In genomic region chr6:14881399-14881798, GRCh38 we compare ENCODE assay signal across 14 cellular contexts.
DNase-seq lines count a peak whose midpoint lies in the region; ATAC-seq, FAIRE-seq and TF ChIP-seq lines count a peak whose summit lies in the region.
"Had no signal": no experiment of that assay in that cellular context is flagged by ENCODE, and none has a peak within 500 bp of the region (broad histone marks: within the 10 kb centered on the region; RNA-seq: fewer than 3 reads in every experiment).

No MANE protein-coding gene starts in this region.

- no peaks in the 10 kb centered on the region for H4K20me1 ChIP-seq in BLaER1 treated with 17β-estradiol and CSF1 and Interleukin-3, amounts not matched to agents 10 nM and 100 nM

- peak overlapping the region in 1 of 11 experiments; percentile 31; a peak in 1 of 22 replicates for H3K9ac ChIP-seq in BLaER1 treated with 17β-estradiol and CSF1 and Interleukin-3, amounts not matched to agents 10 nM and 100 nM

- H3K27ac ChIP-seq in BLaER1 treated with 17β-estradiol and CSF1 and Interleukin-3, amounts not matched to agents 10 nM and 100 nM: peak overlapping the region in 7 of 11 experiments; percentile 46 to 97 (median 60); a peak in 9 of 22 replicates
- no peak overlapping the region for H3K27ac ChIP-seq in lower lobe of right lung

- CTCF ChIA-PET in activated CD4-positive, alpha-beta memory T cell treated with anti-CD3 and anti-CD28 coated beads, Interleukin-2, amount 10 ng/mL, durations not matched to agents 7 days and 5 days (lab: Charles Lee): no interaction called here

- H3K9me3 Mint-ChIP-seq in activated CD4-positive, alpha-beta memory T cell treated with anti-CD3 and anti-CD28 coated beads, Interleukin-2, amount 10 ng/mL, durations not matched to agents 7 days and 5 days: no peaks in the 10 kb centered on the region
- H3K9me3 Mint-ChIP-seq: activated CD4-positive, alpha-beta memory T cell treated with anti-CD3 and anti-CD28 coated beads for 36 hours; memory B cell had no signal

- TF ChIP-seq CTCF in cardiac fibroblast (IDR thresholded peaks at IDR 0.05; ENCODE audit: low read depth, low read length): no peak
- TF ChIP-seq CTCF in lower lobe of right lung (IDR thresholded peaks at IDR 0.05): no peak

- DNase-seq in HTR-8/SVneo (ENCODE audit: insufficient read length, low spot score) (peak; percentile 37), cardiac fibroblast (ENCODE audit: low read depth in 2 of 2) (peak; percentile 79 to 85), lower lobe of right lung (no peak), T-helper 1 cell (no peak), SHP77 (lab: John Stamatoyannopoulos, UW) (no peak)
- DNase-seq in activated CD4-positive, alpha-beta memory T cell treated with anti-CD3 and anti-CD28 coated beads, Interleukin-2, amount 10 ng/mL, durations not matched to agents 7 days and 5 days: no peak
- DNase-seq: activated CD4-positive, alpha-beta memory T cell treated with anti-CD3 and anti-CD28 coated beads for 36 hours; amniotic stem cell; Kasumi-1; NCI-H446 treated with DMSO at 0.1 percent for 48 hours had no signal

- POLR2A ChIA-PET in activated CD4-positive, alpha-beta memory T cell treated with anti-CD3 and anti-CD28 coated beads, Interleukin-2, amount 10 ng/mL, durations not matched to agents 7 days and 5 days (lab: Charles Lee): no interaction called here

- no peak overlapping the region for H3K27ac Mint-ChIP-seq in activated CD4-positive, alpha-beta memory T cell treated with anti-CD3 and anti-CD28 coated beads, Interleukin-2, amount 10 ng/mL, durations not matched to agents 7 days and 5 days
- H3K27ac Mint-ChIP-seq: activated CD4-positive, alpha-beta memory T cell treated with anti-CD3 and anti-CD28 coated beads for 36 hours; memory B cell had no signal

- peaks cover 55 to 97% (median 82%) of the 10 kb centered on the region in 10 experiments for H3K4me1 ChIP-seq in BLaER1 treated with 17β-estradiol and CSF1 and Interleukin-3, amounts not matched to agents 10 nM and 100 nM
- peaks cover 27% of the 10 kb centered on the region for H3K4me1 ChIP-seq in lower lobe of right lung

- H3K4me2 ChIP-seq in BLaER1 treated with 17β-estradiol and CSF1 and Interleukin-3, amounts not matched to agents 10 nM and 100 nM: peak overlapping the region in 9 of 11 experiments; percentile 45 to 90 (median 80); a peak in 16 of 22 replicates

- H3K27me3 ChIP-seq in BLaER1 treated with 17β-estradiol and CSF1 and Interleukin-3, amounts not matched to agents 10 nM and 100 nM: no peaks in the 10 kb centered on the region
- H3K27me3 ChIP-seq in lower lobe of right lung (ENCODE audit: low read depth): no peaks in the 10 kb centered on the region

- intact Hi-C loops in lower lobe of right lung (cut with DNase I): no loop called here

- ATAC-seq in lower lobe of right lung (peak; percentile 34 to 56), GM18868 (IDR thresholded peaks at IDR 0.05; ENCODE audit: unreplicated experiment) (no peak)

- no peaks in the 10 kb centered on the region for H3K36me3 ChIP-seq in BLaER1 treated with 17β-estradiol and CSF1 and Interleukin-3, amounts not matched to agents 10 nM and 100 nM
- H3K36me3 ChIP-seq in lower lobe of right lung: no peaks in the 10 kb centered on the region

- H3K9me3 ChIP-seq in BLaER1 treated with 17β-estradiol and CSF1 and Interleukin-3, amounts not matched to agents 10 nM and 100 nM (replicated peaks in 1 of 11): peaks cover 0 to 10% (median 0%) of the 10 kb centered on the region in 11 experiments; a peak in 2 of 22 replicates
- no peaks in the 10 kb centered on the region for H3K9me3 ChIP-seq in lower lobe of right lung

- H3K4me1 Mint-ChIP-seq in activated CD4-positive, alpha-beta memory T cell treated with anti-CD3 and anti-CD28 coated beads, Interleukin-2, amount 10 ng/mL, durations not matched to agents 7 days and 5 days: peaks cover 25% of the 10 kb centered on the region

- no peak overlapping the region for H3K4me3 ChIP-seq in BLaER1 treated with 17β-estradiol and CSF1 and Interleukin-3, amounts not matched to agents 10 nM and 100 nM
- H3K4me3 ChIP-seq in cardiac fibroblast (replicated peaks in 1 of 2; ENCODE audit: low read depth in 2 of 2, low read length in 2 of 2) (no peak overlapping the region), lower lobe of right lung (no peak overlapping the region)

- H3K36me3 Mint-ChIP-seq in activated CD4-positive, alpha-beta memory T cell treated with anti-CD3 and anti-CD28 coated beads, Interleukin-2, amount 10 ng/mL, durations not matched to agents 7 days and 5 days (ENCODE audit: low read depth): peaks cover 6% of the 10 kb centered on the region
- H3K36me3 Mint-ChIP-seq: activated CD4-positive, alpha-beta memory T cell treated with anti-CD3 and anti-CD28 coated beads for 36 hours; memory B cell had no signal

- no peaks in the 10 kb centered on the region for H3K27me3 Mint-ChIP-seq in activated CD4-positive, alpha-beta memory T cell treated with anti-CD3 and anti-CD28 coated beads, Interleukin-2, amount 10 ng/mL, durations not matched to agents 7 days and 5 days
- H3K27me3 Mint-ChIP-seq: activated CD4-positive, alpha-beta memory T cell treated with anti-CD3 and anti-CD28 coated beads for 36 hours; memory B cell had no signal

- no peak overlapping the region for H3K4me3 Mint-ChIP-seq in activated CD4-positive, alpha-beta memory T cell treated with anti-CD3 and anti-CD28 coated beads, Interleukin-2, amount 10 ng/mL, durations not matched to agents 7 days and 5 days
- H3K4me3 Mint-ChIP-seq: activated CD4-positive, alpha-beta memory T cell treated with anti-CD3 and anti-CD28 coated beads for 36 hours; memory B cell had no signal

- FAIRE-seq in HTR-8/SVneo (lab: Jason Lieb, UNC): no peak
- FAIRE-seq: frontal cortex had no signal

Comparison
In these comparisons a context has a peak if more than half of its experiments do, and no peak if none do; other contexts are left out.
1. DNase-seq: peak in HTR-8/SVneo (single experiment) and cardiac fibroblast (2 of 2); none in lower lobe of right lung (single experiment), T-helper 1 cell (0 of 5), activated CD4-positive, alpha-beta memory T cell treated with anti-CD3 and anti-CD28 coated beads, Interleukin-2, amount 10 ng/mL, durations not matched to agents 7 days and 5 days (single experiment) and SHP77 (0 of 2).